In the genomic region with DNA sequence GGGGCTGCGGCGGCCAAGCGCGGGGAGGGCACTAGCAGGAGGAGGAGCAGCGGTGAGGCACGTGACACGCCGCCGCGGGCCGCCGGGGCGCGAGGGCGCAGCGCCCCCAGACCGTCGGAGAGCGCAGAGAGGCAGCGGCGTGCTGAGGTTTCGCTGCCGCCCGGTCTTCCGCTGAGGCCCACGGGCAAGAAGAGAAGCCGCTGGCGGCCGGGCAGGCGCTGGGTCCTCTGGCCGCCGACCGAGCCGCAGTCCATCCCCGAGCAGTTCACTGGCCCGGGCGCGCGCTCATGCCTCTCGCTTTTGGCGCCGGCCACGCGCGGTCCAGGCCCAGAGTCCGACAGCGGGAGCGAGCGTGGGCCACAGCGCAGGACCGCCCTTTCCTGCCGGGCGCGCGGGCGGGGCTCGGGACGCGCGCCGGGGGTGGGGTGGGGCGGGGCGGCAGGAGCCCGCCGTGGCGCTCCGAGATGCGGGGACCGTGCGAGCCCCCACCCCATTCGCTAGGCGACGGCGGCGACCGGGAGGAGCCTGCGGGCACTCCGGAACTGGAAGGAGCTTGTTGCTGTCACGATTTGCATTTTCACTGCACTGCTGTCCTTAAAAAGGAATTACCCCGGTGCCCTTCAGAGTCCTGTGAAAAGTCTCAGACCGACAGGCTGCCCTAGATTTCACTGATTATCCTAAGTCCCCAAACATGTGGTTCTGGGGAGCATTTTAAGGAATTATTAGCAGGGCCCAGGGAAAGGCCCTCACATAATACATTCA, we compare ENCODE assay signal across 8 cellular contexts. TPM values are rescaled to one million over a fixed set of nuclear protein-coding genes. Genes with fewer than 3 reads are reported as not detected.
DNase-seq lines count a peak whose midpoint lies in the region; ATAC-seq and TF ChIP-seq lines count a peak whose summit lies in the region.

A gene with protein sequence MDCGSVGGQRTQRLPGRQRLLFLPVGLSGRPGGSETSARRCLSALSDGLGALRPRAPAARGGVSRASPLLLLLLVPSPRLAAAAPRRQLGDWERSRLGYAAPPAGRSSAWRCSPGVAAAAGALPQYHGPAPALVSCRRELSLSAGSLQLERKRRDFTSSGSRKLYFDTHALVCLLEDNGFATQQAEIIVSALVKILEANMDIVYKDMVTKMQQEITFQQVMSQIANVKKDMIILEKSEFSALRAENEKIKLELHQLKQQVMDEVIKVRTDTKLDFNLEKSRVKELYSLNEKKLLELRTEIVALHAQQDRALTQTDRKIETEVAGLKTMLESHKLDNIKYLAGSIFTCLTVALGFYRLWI (minus strand): TSS at position 382 of the 762 bp plus-strand sequence. CDS start 128 bp downstream, at position 254.

- H3K9me3 ChIP-seq in endocrine pancreas (ENCODE audit: control insufficient read depth, low read length) = no peaks in the 10 kb centered on the region

- H3K4me3 Mint-ChIP-seq in activated CD8-positive, alpha-beta memory T cell treated with anti-CD3 and anti-CD28 coated beads, Interleukin-2, amount 10 ng/mL, durations not matched to agents 7 days and 5 days = peak within 1 kb of the TSS; percentile 86

- peaks cover 24% of the 10 kb centered on the region for H3K4me1 Mint-ChIP-seq in activated CD8-positive, alpha-beta memory T cell treated with anti-CD3 and anti-CD28 coated beads, Interleukin-2, amount 10 ng/mL, durations not matched to agents 7 days and 5 days

- peak within 1 kb of the TSS; percentile 91 for H3K4me3 ChIP-seq in HL-60 (replicated peaks; ENCODE audit: insufficient read depth, low read length)
- H3K4me3 ChIP-seq in endocrine pancreas (ENCODE audit: control insufficient read depth, insufficient read depth, low read length) = peak within 1 kb of the TSS; percentile 83

- H3K27ac Mint-ChIP-seq in activated CD8-positive, alpha-beta memory T cell treated with anti-CD3 and anti-CD28 coated beads, Interleukin-2, amount 10 ng/mL, durations not matched to agents 7 days and 5 days = peak within 1 kb of the TSS; percentile 82

- peaks cover 3% of the 10 kb centered on the region for H3K36me3 Mint-ChIP-seq in activated CD8-positive, alpha-beta memory T cell treated with anti-CD3 and anti-CD28 coated beads, Interleukin-2, amount 10 ng/mL, durations not matched to agents 7 days and 5 days

- peak within 1 kb of the TSS; percentile 84 for H3K27ac ChIP-seq in HL-60 (replicated peaks)

- peak within 1 kb of the TSS; percentile 87 for H3K9ac ChIP-seq in endocrine pancreas (ENCODE audit: control insufficient read depth, insufficient read depth, low read length)

- ATAC-seq in GM19463 (IDR thresholded peaks at IDR 0.05; ENCODE audit: unreplicated experiment) = peak; percentile 77
- ATAC-seq in activated CD8-positive, alpha-beta memory T cell treated with anti-CD3 and anti-CD28 coated beads, Interleukin-2, amount 10 ng/mL, durations not matched to agents 7 days and 5 days = peak; percentile 87

- H3K27me3 Mint-ChIP-seq in activated CD8-positive, alpha-beta memory T cell treated with anti-CD3 and anti-CD28 coated beads, Interleukin-2, amount 10 ng/mL, durations not matched to agents 7 days and 5 days = peaks cover 4% of the 10 kb centered on the region

- no peak for TF ChIP-seq CTCF in HL-60 (IDR thresholded peaks at IDR 0.05; ENCODE audit: insufficient read depth, low read length)

- H3K36me3 ChIP-seq in endocrine pancreas (ENCODE audit: control insufficient read depth, insufficient read depth, low read length) = no peaks in the 10 kb centered on the region

- DNase-seq in COR-L47 (lab: John Stamatoyannopoulos, UW) (peak; percentile 88), HL-60 (ENCODE audit: low read depth in 1 of 2, low spot score in 1 of 2) (peak; percentile 76 to 92), NOMO-1 (lab: John Stamatoyannopoulos, UW; ENCODE audit: unreplicated experiment in 2 of 2) (peak; percentile 94 to 98), mesenteric fat pad (ENCODE audit: low spot score) (peak; percentile 96)
- peak; percentile 89 for DNase-seq in activated CD8-positive, alpha-beta memory T cell treated with anti-CD3 and anti-CD28 coated beads, Interleukin-2, amount 10 ng/mL, durations not matched to agents 7 days and 5 days
- peak; percentile 49 for DNase-seq in stimulated activated CD8-positive, alpha-beta memory T cell treated with anti-CD3 and anti-CD28 coated beads, Interleukin-15, amount 100 ng/mL, for 1 hour (ENCODE audit: low read depth)

- CTCF ChIA-PET in activated CD8-positive, alpha-beta memory T cell treated with anti-CD3 and anti-CD28 coated beads, Interleukin-2, amount 10 ng/mL, durations not matched to agents 7 days and 5 days (lab: Charles Lee) = interaction anchor here (1.0 to 4.1 kb wide), 5 partner anchors 12 to 239 kb away, joined by 3 to 22 read pairs (median 4); a partner anchor contains a TSS

- peaks cover 13% of the 10 kb centered on the region for H3K4me1 ChIP-seq in endocrine pancreas (ENCODE audit: control insufficient read depth, insufficient read depth, low read length)

- H3K27me3 ChIP-seq in HL-60 (ENCODE audit: insufficient read depth, poor library complexity, severe bottlenecking) = no peaks in the 10 kb centered on the region
- no peaks in the 10 kb centered on the region for H3K27me3 ChIP-seq in endocrine pancreas (ENCODE audit: control insufficient read depth, insufficient read depth, low read length)

- H3K9me3 Mint-ChIP-seq in activated CD8-positive, alpha-beta memory T cell treated with anti-CD3 and anti-CD28 coated beads, Interleukin-2, amount 10 ng/mL, durations not matched to agents 7 days and 5 days (ENCODE audit: low read depth) = no peaks in the 10 kb centered on the region

RNA-seq across cellular contexts. Expression of the gene that starts here (rescaled TPM):
- total RNA-seq in activated CD8-positive, alpha-beta memory T cell treated with anti-CD3 and anti-CD28 coated beads, Interleukin-2, amount 10 ng/mL, durations not matched to agents 7 days and 5 days = 10 to 100 TPM; 27.7 to 31.1 TPM
- 28.8 TPM for total RNA-seq in mesenteric fat pad

Comparison
In these comparisons a context has a peak if more than half of its experiments do, and no peak if none do; other contexts are left out.
1. Peak in every context shown above with its lines: DNase-seq, ATAC-seq, H3K4me3 ChIP-seq and H3K27ac ChIP-seq.